Comparison of ENCODE assay signal across 12 cellular contexts in the genomic region with DNA sequence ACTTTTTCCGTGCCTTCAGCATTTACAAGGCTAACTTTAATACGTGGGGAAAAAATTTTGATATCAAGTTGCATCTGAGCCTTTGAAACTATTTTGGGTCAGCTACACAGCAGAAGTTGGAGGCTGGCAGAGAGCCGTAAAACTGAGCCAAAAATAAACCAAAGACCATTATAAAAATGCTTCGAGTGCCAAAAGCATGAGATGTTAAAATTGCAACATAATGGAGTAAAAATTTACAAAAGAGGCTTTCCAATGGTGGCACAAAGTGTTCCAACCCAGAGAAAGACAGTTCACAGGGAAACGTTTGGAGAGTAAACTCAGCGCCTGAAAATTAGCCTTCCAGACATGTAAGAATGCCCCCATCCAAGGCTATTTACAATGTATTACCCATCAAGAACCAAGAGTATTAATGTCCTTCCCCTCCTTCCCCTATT.
DNase-seq lines count a peak whose midpoint lies in the region; ATAC-seq and TF ChIP-seq lines count a peak whose summit lies in the region.
"Had no signal": no experiment of that assay in that cellular context is flagged by ENCODE, and none has a peak within 500 bp of the region (broad histone marks: within the 10 kb centered on the region; RNA-seq: fewer than 3 reads in every experiment).

No MANE protein-coding gene starts in this region.

- H3F3A ChIP-seq in SK-N-SH (replicated peaks; ENCODE audit: insufficient read depth): no peaks in the 10 kb centered on the region

- no peaks in the 10 kb centered on the region for H4K20me1 ChIP-seq in SK-N-SH (ENCODE audit: insufficient read depth)

- DNase-seq in AG20443 (ENCODE audit: low spot score) (peak; percentile 54), SK-N-SH (no peak), fibroblast of the conjunctiva (ENCODE audit: low read depth) (peak; percentile 70), sigmoid colon (peak; percentile 75)
- DNase-seq: CD4-positive, CD25-positive, alpha-beta regulatory T cell; erythroblast; NCI-H2029 treated with DMSO at 0.1 percent for 48 hours; retina had no signal

- POLR2A ChIA-PET in SK-N-SH (lab: Yijun Ruan, JAX): no interaction called here

- no peaks in the 10 kb centered on the region for H3K36me3 ChIP-seq in SK-N-SH (replicated peaks in 1 of 2; ENCODE audit: control insufficient read depth in 1 of 2, insufficient read depth in 2 of 2, low read length in 1 of 2)
- H3K36me3 ChIP-seq in sigmoid colon: no peaks in the 10 kb centered on the region

- H3K9me3 ChIP-seq in SK-N-SH (no peaks in the 10 kb centered on the region), sigmoid colon (no peaks in the 10 kb centered on the region)

- H3K27me3 ChIP-seq in SK-N-SH (ENCODE audit: insufficient read depth) (no peaks in the 10 kb centered on the region), sigmoid colon (no peaks in the 10 kb centered on the region)

- H3K4me3 ChIP-seq in SK-N-SH (ENCODE audit: low read depth in 2 of 2, low read length in 1 of 2) (no peak overlapping the region), sigmoid colon (no peak overlapping the region)

- no peak overlapping the region for H2AFZ ChIP-seq in SK-N-SH (ENCODE audit: low read depth)

- TF ChIP-seq CTCF in SK-N-SH (IDR thresholded peaks at IDR 0.05) (no peak), sigmoid colon (IDR thresholded peaks at IDR 0.05) (no peak)

- WGBS in SK-N-SH (ENCODE audit: low lambda C conversion rate): 30% methylated on average over 6 of the region's 6 CpGs
- WGBS in sigmoid colon, 2 donors: 61 to 63% methylated on average over 6 of the region's 6 CpGs

- CTCF ChIA-PET in SK-N-SH (lab: Yijun Ruan, JAX): interaction anchor here (1.3 kb wide), 1 partner anchor 24 kb away, joined by 3 read pairs; no protein-coding TSS in a partner anchor

- peak in 1 of 2 experiments; percentile 51; a peak in 1 of 4 replicates for TF ChIP-seq EP300 in SK-N-SH (IDR thresholded peaks at IDR 0.05; ENCODE audit: borderline replicate concordance in 1 of 2, low read depth in 1 of 2, low read length in 1 of 2)
- TF ChIP-seq EP300 in sigmoid colon (IDR thresholded peaks at IDR 0.05): peak; percentile 58 to 92 (median 68)

- no peaks in the 10 kb centered on the region for H3K9me2 ChIP-seq in SK-N-SH

- intact Hi-C loops in sigmoid colon (cut with DNase I): loop anchor here (5.0 to 10.0 kb wide), 3 partner anchors 104 to 894 kb away; no protein-coding TSS in a partner anchor

- no peak for TF ChIP-seq RAD21 in SK-N-SH (IDR thresholded peaks at IDR 0.05; ENCODE audit: low read length)

- ATAC-seq in GM19463 (IDR thresholded peaks at IDR 0.05; ENCODE audit: unreplicated experiment) (no peak), GM19395 (IDR thresholded peaks at IDR 0.05; ENCODE audit: unreplicated experiment) (no peak), GM19324 (IDR thresholded peaks at IDR 0.05; ENCODE audit: low FRiP score, unreplicated experiment) (no peak), HG03045 (IDR thresholded peaks at IDR 0.05; ENCODE audit: unreplicated experiment) (no peak)

- H3K4me1 ChIP-seq in SK-N-SH (ENCODE audit: control insufficient read depth in 1 of 2, insufficient read depth in 2 of 2, low read depth in 1 of 2, low read length in 1 of 2) (peaks cover 0 to 9% of the 10 kb centered on the region in 2 experiments; a peak in 1 of 4 replicates), sigmoid colon (peaks cover 0 to 34% (median 23%) of the 10 kb centered on the region in 4 donors)

- H3K4me2 ChIP-seq in SK-N-SH: peak overlapping the region; percentile 19; the same call in 1 of the 2 replicates

- H3K27ac ChIP-seq in SK-N-SH (ENCODE audit: low read depth in 2 of 2, low read length in 1 of 2) (no peak overlapping the region; a peak in 1 of 4 replicates), sigmoid colon (peak overlapping the region; percentile 62 to 82 (median 76))

- H3K79me2 ChIP-seq in SK-N-SH (ENCODE audit: insufficient read depth): no peaks in the 10 kb centered on the region

- H3K9ac ChIP-seq in SK-N-SH: no peak overlapping the region

- no peak for TF ChIP-seq POLR2A in sigmoid colon (IDR thresholded peaks at IDR 0.05)

TF ChIP-seq in SK-N-SH, 30 proteins besides CTCF, POLR2A, EP300 and RAD21 (continues in another document):
- TF ChIP-seq RCOR1 (IDR thresholded peaks at IDR 0.05; ENCODE audit: low read length) (no peak), TCF12 (IDR thresholded peaks at IDR 0.05) (peak; percentile 54), USF2 (IDR thresholded peaks at IDR 0.05; ENCODE audit: borderline replicate concordance, low read depth, low read length) (no peak), FOXJ3 (CRISPR knock-in tag; IDR thresholded peaks at IDR 0.05) (no peak), REST (IDR thresholded peaks at IDR 0.05; ENCODE audit: low read depth, low read length) (no peak), JUND (IDR thresholded peaks at IDR 0.05) (peak; percentile 32; the same call in 1 of the 2 replicates), NFIC (IDR thresholded peaks at IDR 0.05; ENCODE audit: borderline replicate concordance) (peak; percentile 88), ZBTB33 (IDR thresholded peaks at IDR 0.05; ENCODE audit: borderline replicate concordance, low read depth) (no peak), SMC3 (IDR thresholded peaks at IDR 0.05; ENCODE audit: low read depth, low read length) (no peak), RXRA (IDR thresholded peaks at IDR 0.05; ENCODE audit: borderline replicate concordance, low read depth) (no peak), FOSL2 (IDR thresholded peaks at IDR 0.05; ENCODE audit: borderline replicate concordance, low read depth) (peak; percentile 19; the same call in 1 of the 2 replicates), FOXM1 (IDR thresholded peaks at IDR 0.05; ENCODE audit: low read depth) (no peak), SIN3A (IDR thresholded peaks at IDR 0.05; ENCODE audit: borderline replicate concordance, low read depth, low read length) (no peak)
- TF ChIP-seq, protein P1, sequence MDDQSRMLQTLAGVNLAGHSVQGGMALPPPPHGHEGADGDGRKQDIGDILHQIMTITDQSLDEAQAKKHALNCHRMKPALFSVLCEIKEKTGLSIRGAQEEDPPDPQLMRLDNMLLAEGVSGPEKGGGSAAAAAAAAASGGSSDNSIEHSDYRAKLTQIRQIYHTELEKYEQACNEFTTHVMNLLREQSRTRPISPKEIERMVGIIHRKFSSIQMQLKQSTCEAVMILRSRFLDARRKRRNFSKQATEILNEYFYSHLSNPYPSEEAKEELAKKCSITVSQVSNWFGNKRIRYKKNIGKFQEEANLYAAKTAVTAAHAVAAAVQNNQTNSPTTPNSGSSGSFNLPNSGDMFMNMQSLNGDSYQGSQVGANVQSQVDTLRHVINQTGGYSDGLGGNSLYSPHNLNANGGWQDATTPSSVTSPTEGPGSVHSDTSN (IDR thresholded peaks at IDR 0.05): 0 out of 2 replicates have a peak, but pooled peaks have one; percentile 34

Comparison
In these comparisons a context has a peak if more than half of its experiments do, and no peak if none do; other contexts are left out.
1. H3K27ac ChIP-seq: peak in sigmoid colon (4 of 4); none in SK-N-SH (0 of 2).